15 cellular contexts compared by ENCODE assay signal in the genomic region with DNA sequence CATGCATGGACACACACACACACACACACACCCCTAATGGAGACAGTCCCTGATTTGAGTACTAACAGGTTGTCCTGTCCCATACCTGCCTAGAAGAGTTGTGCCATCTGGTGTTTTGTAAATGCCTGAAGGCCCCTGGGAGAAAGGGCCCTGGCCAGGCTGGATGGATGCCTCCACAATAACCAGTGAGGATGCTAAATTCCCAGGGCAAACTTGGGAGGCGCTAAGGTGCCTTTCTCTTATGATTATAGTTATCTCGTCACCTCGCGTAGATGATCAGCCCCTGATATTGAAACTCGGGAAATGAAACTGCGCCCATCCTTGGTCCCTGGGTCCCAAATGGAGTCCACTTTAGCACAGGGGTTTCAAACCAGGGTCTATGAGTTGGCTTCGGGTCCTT.
DNase-seq lines count a peak whose midpoint lies in the region; ATAC-seq, FAIRE-seq and TF ChIP-seq lines count a peak whose summit lies in the region.
"Had no signal": no experiment of that assay in that cellular context is flagged by ENCODE, and none has a peak within 500 bp of the region (broad histone marks: within the 10 kb centered on the region; RNA-seq: fewer than 3 reads in every experiment).

No MANE protein-coding gene starts in this region.

- POLR2A ChIA-PET in IMR-90 (lab: Charles Lee; ENCODE audit: unreplicated experiment) = no interaction called here
- POLR2A ChIA-PET in H1 (lab: Charles Lee; ENCODE audit: partially characterized antibody) = no interaction called here

- dilution Hi-C loops in IMR-90 (cut with HindIII; ENCODE audit: low sequenced_read_pairs, unreplicated experiment) = no loop called here

- H2AK5ac ChIP-seq in IMR-90 (ENCODE audit: low read depth, low read length) (peak overlapping the region; percentile 11; the same call in 1 of the 2 replicates), H1 (ENCODE audit: low read depth, low read length) (no peak overlapping the region)

- H3K4ac ChIP-seq in IMR-90 (ENCODE audit: low read depth, low read length) (peak overlapping the region; percentile 36), H1 (replicated peaks; ENCODE audit: insufficient read length, low read depth, low read length) (no peak overlapping the region)

- 95% methylated on average over 7 of the region's 7 CpGs; no CpG with 5 or more reads in 1 of the 2 experiments for WGBS in IMR-90 (ENCODE audit: extremely low coverage in 2 of 2, insufficient read length in 1 of 2), 2 experiments
- WGBS in H1 (ENCODE audit: extremely low coverage in 1 of 2, insufficient coverage in 1 of 2, insufficient read length in 1 of 2, insufficient replicate concordance in 2 of 2, low coverage in 1 of 2, low lambda C conversion rate in 2 of 2, missing lambda C conversion rate in 1 of 2), 2 experiments = 93% methylated on average over 7 of the region's 7 CpGs; no CpG with 5 or more reads in 1 of the 2 experiments

- H4K20me1 ChIP-seq in IMR-90 (ENCODE audit: insufficient read depth, low read length) (no peaks in the 10 kb centered on the region), H1 (replicated peaks in 1 of 2; ENCODE audit: control insufficient read depth in 1 of 2, insufficient read depth in 2 of 2, low read length in 2 of 2) (no peaks in the 10 kb centered on the region), MM.1S (ENCODE audit: insufficient read depth, low read length) (no peaks in the 10 kb centered on the region)

- H2BK15ac ChIP-seq in IMR-90 (ENCODE audit: low read depth, low read length) = no peak overlapping the region
- H2BK15ac ChIP-seq in H1 (ENCODE audit: low read length) = no peak overlapping the region

- H4K8ac ChIP-seq in IMR-90 (ENCODE audit: low read depth in 2 of 2, low read length in 2 of 2) (no peak overlapping the region), H1 (ENCODE audit: extremely low read depth, insufficient read depth, low read length) (no peak overlapping the region)

- H3K14ac ChIP-seq in IMR-90 (replicated peaks; ENCODE audit: low read depth, low read length) (0 out of 2 replicates have a peak overlapping the region, but pooled peaks have one; percentile 92), H1 (ENCODE audit: insufficient read length) (no peak overlapping the region)

- TF ChIP-seq CTCF in GM13976 (IDR thresholded peaks at IDR 0.05; ENCODE audit: borderline replicate concordance, control extremely low read depth, extremely low read depth, insufficient read depth, missing control alignments) = no peak
- TF ChIP-seq CTCF in IMR-90 (conservative IDR thresholded peaks at IDR 0.05; ENCODE audit: low read depth, low read length) = no peak
- no peak for TF ChIP-seq CTCF in H1 (IDR thresholded peaks at IDR 0.05; ENCODE audit: control extremely low read depth in 1 of 3, insufficient read depth in 1 of 3, low read depth in 1 of 3, low read length in 3 of 3)
- no peak for TF ChIP-seq CTCF in upper lobe of right lung (IDR thresholded peaks at IDR 0.05)
- no peak for TF ChIP-seq CTCF in MM.1S (IDR thresholded peaks at IDR 0.05; ENCODE audit: low read length)

- ATAC-seq in IMR-90 (ENCODE audit: low read depth) (no peak), upper lobe of right lung (no peak), HG03457 (IDR thresholded peaks at IDR 0.05; ENCODE audit: unreplicated experiment) (no peak), HG03354 (IDR thresholded peaks at IDR 0.05; ENCODE audit: poor library complexity, severe bottlenecking, unreplicated experiment) (no peak)
- ATAC-seq: A549; CD8-positive, alpha-beta T cell had no signal

- no peak overlapping the region for H3K4me3 ChIP-seq in IMR-90 (ENCODE audit: insufficient read depth, low read depth, low read length)
- no peak overlapping the region for H3K4me3 ChIP-seq in H1 (ENCODE audit: extremely low read depth in 1 of 4, insufficient read depth in 2 of 4, low read depth in 3 of 4, low read length in 4 of 4)
- H3K4me3 ChIP-seq in upper lobe of right lung = no peak overlapping the region
- no peak overlapping the region for H3K4me3 ChIP-seq in MM.1S (ENCODE audit: low read length)
- H3K4me3 ChIP-seq: A549 had no signal

- H3K23ac ChIP-seq in IMR-90 (ENCODE audit: low read depth, low read length) (no peak overlapping the region), H1 (ENCODE audit: insufficient read length) (no peak overlapping the region)

- H3K18ac ChIP-seq in IMR-90 (ENCODE audit: low read depth, low read length) = no peak overlapping the region
- H3K18ac ChIP-seq in H1 (ENCODE audit: extremely low read depth, low read length) = 0 out of 2 replicates have a peak overlapping the region, but pooled peaks have one; percentile 32

- H4K91ac ChIP-seq in IMR-90 (ENCODE audit: insufficient read depth, low read depth, low read length) = peak overlapping the region; percentile 0; the same call in 1 of the 2 replicates
- no peak overlapping the region for H4K91ac ChIP-seq in H1 (replicated peaks; ENCODE audit: insufficient read length, low read length)

- 0 out of 2 replicates have a peak overlapping the region, but pooled peaks have one; percentile 45 for H2BK12ac ChIP-seq in H1 (ENCODE audit: low read depth, low read length)

- H3K27me3 ChIP-seq in IMR-90 (ENCODE audit: control insufficient read depth, insufficient read depth, low read length) (no peaks in the 10 kb centered on the region), H1 (replicated peaks in 1 of 4; ENCODE audit: control insufficient read depth in 3 of 4, extremely low read depth in 1 of 4, insufficient read depth in 3 of 4, low read length in 3 of 4) (0 out of 7 replicates have a peak, but pooled peaks cover 0 to 2% (median 0%) of the 10 kb centered on the region in 4 experiments), upper lobe of right lung (no peaks in the 10 kb centered on the region), MM.1S (replicated peaks; ENCODE audit: insufficient read depth, low read length) (no peaks in the 10 kb centered on the region; the same call in none of the 2 replicates)

- H3K9me1 ChIP-seq in IMR-90 (ENCODE audit: insufficient read depth, low read length) = peaks cover 33% of the 10 kb centered on the region

- no peak for FAIRE-seq in H1 (lab: Jason Lieb, UNC)
- FAIRE-seq: D721Med, GM18507 had no signal

- H2AFZ ChIP-seq in IMR-90 (replicated peaks; ENCODE audit: low read length, poor library complexity) (no peak overlapping the region), H1 (ENCODE audit: low read length) (no peak overlapping the region), MM.1S (ENCODE audit: low read length) (no peak overlapping the region)

- no peak overlapping the region for H3K56ac ChIP-seq in IMR-90 (ENCODE audit: extremely low read depth, insufficient read depth, low read length)
- no peak overlapping the region for H3K56ac ChIP-seq in H1 (replicated peaks; ENCODE audit: insufficient read length, low read depth, low read length)

- H3K9me3 ChIP-seq in IMR-90 (ENCODE audit: control insufficient read depth, insufficient read depth, low read length) = no peaks in the 10 kb centered on the region
- no peaks in the 10 kb centered on the region for H3K9me3 ChIP-seq in H1 (ENCODE audit: insufficient read depth in 2 of 2, low read depth in 1 of 2, low read length in 1 of 2)
- no peaks in the 10 kb centered on the region for H3K9me3 ChIP-seq in upper lobe of right lung
- no peaks in the 10 kb centered on the region for H3K9me3 ChIP-seq in MM.1S (replicated peaks; ENCODE audit: insufficient read depth, low read length)
- H3K9me3 ChIP-seq: A549 had no signal

- no peaks in the 10 kb centered on the region for H3F3A ChIP-seq in MM.1S (ENCODE audit: insufficient read depth, low read length)

- no peak overlapping the region for H2BK5ac ChIP-seq in IMR-90 (ENCODE audit: low read depth, low read length, poor library complexity, severe bottlenecking)
- no peak overlapping the region for H2BK5ac ChIP-seq in H1 (ENCODE audit: low read depth, low read length)

- no peak overlapping the region for H3K9ac ChIP-seq in IMR-90 (ENCODE audit: low read depth, low read length)
- H3K9ac ChIP-seq in H1 (replicated peaks in 1 of 4; ENCODE audit: extremely low read depth in 1 of 4, low read depth in 3 of 4, low read length in 3 of 4) = no peak overlapping the region
- H3K9ac ChIP-seq in MM.1S (ENCODE audit: low read length) = no peak overlapping the region

- H3K36me3 ChIP-seq in IMR-90 (ENCODE audit: control insufficient read depth, insufficient read depth, low read length) (no peaks in the 10 kb centered on the region), H1 (ENCODE audit: control insufficient read depth in 2 of 4, insufficient read depth in 4 of 4, low read length in 3 of 4) (no peaks in the 10 kb centered on the region), upper lobe of right lung (no peaks in the 10 kb centered on the region), MM.1S (replicated peaks; ENCODE audit: insufficient read depth, low read length) (no peaks in the 10 kb centered on the region)

- H3K4me2 ChIP-seq in IMR-90 (ENCODE audit: low read depth, low read length) = no peak overlapping the region
- no peak overlapping the region for H3K4me2 ChIP-seq in H1 (ENCODE audit: insufficient read depth in 1 of 2, low read depth in 2 of 2, low read length in 2 of 2)
- no peak overlapping the region for H3K4me2 ChIP-seq in MM.1S (ENCODE audit: low read depth, low read length)
- H3K4me2 ChIP-seq: A549 had no signal

- no peaks in the 10 kb centered on the region for H3K9me2 ChIP-seq in MM.1S (replicated peaks; ENCODE audit: insufficient read depth, low read length)

- H3K79me2 ChIP-seq in H1 (ENCODE audit: control insufficient read depth in 1 of 2, insufficient read depth in 2 of 2, low read length in 2 of 2) = no peaks in the 10 kb centered on the region
- no peaks in the 10 kb centered on the region for H3K79me2 ChIP-seq in MM.1S (ENCODE audit: low read length)

- intact Hi-C loops in IMR-90 (cut with micrococcal nuclease) (no loop called here), upper lobe of right lung (cut with DNase I) (no loop called here)

- H3K27ac ChIP-seq in IMR-90 (ENCODE audit: insufficient read depth, low read length) (no peak overlapping the region), H1 (ENCODE audit: low read depth, low read length) (no peak overlapping the region), upper lobe of right lung (no peak overlapping the region), MM.1S (ENCODE audit: low read length) (no peak overlapping the region)
- H3K27ac ChIP-seq: A549 had no signal

- H2BK120ac ChIP-seq in IMR-90 (ENCODE audit: low read depth, low read length) (peak overlapping the region; percentile 97; the same call in 1 of the 2 replicates), H1 (replicated peaks; ENCODE audit: low read depth, low read length) (no peak overlapping the region)

- in situ Hi-C loops in GM13976 (cut with MboI; ENCODE audit: low sequenced_read_pairs, unreplicated experiment) (no loop called here), IMR-90 (cut with MboI; ENCODE audit: low sequenced_read_pairs) (no loop called here)

- no peak for TF ChIP-seq EP300 in H1 (IDR thresholded peaks at IDR 0.05; ENCODE audit: borderline replicate concordance in 1 of 2, low read depth in 2 of 2, low read length in 2 of 2)

- TF ChIP-seq RAD21 in IMR-90 (IDR thresholded peaks at IDR 0.05; ENCODE audit: low read length) (no peak), H1 (IDR thresholded peaks at IDR 0.05 in 1 of 2, conservative IDR thresholded peaks at IDR 0.05 in 1 of 2; ENCODE audit: low read depth in 2 of 2, low read length in 2 of 2) (no peak)

- peak; percentile 2 for DNase-seq in GM13976 (ENCODE audit: low spot score)
- DNase-seq in IMR-90 = no peak
- DNase-seq in H1 (ENCODE audit: low read depth in 1 of 2, low spot score in 2 of 2) = no peak
- peak; percentile 26 for DNase-seq in upper lobe of right lung
- no peak for DNase-seq in MM.1S
- DNase-seq: CD8-positive, alpha-beta T cell; COR-L47; DMS153; GF-D8; H7 had no signal

- H4K5ac ChIP-seq in IMR-90 (ENCODE audit: low read depth, low read length) (no peak overlapping the region), H1 (ENCODE audit: insufficient read length, low read depth, low read length) (no peak overlapping the region)

- BruUV-seq in IMR-90 (replicated peaks; lab: Mats Ljungman, UMichigan) = no TSS peak

- H3K79me1 ChIP-seq in IMR-90 (ENCODE audit: low read depth in 1 of 2, low read length in 2 of 2) (no peaks in the 10 kb centered on the region), H1 (ENCODE audit: low read depth, low read length) (no peaks in the 10 kb centered on the region)

- H2BK20ac ChIP-seq in IMR-90 (ENCODE audit: low read depth, low read length) (0 out of 2 replicates have a peak overlapping the region, but pooled peaks have one; percentile 25), H1 (ENCODE audit: low read length) (peak overlapping the region; percentile 86; the same call in 1 of the 2 replicates)

- H3K4me1 ChIP-seq in IMR-90 (ENCODE audit: control insufficient read depth, insufficient read depth, low read length) = peaks cover 16% of the 10 kb centered on the region
- peaks cover 6 to 10% (median 8%) of the 10 kb centered on the region in 4 experiments for H3K4me1 ChIP-seq in H1 (replicated peaks in 1 of 4; ENCODE audit: control insufficient read depth in 3 of 4, insufficient read depth in 4 of 4, low read length in 3 of 4)
- peaks cover 11% of the 10 kb centered on the region for H3K4me1 ChIP-seq in upper lobe of right lung
- H3K4me1 ChIP-seq in MM.1S (ENCODE audit: low read length) = no peaks in the 10 kb centered on the region

- H2AK9ac ChIP-seq in IMR-90 (replicated peaks; ENCODE audit: low read depth, low read length, poor library complexity) = peak overlapping the region; percentile 7

- TF ChIP-seq POLR2A in IMR-90 (IDR thresholded peaks at IDR 0.05; ENCODE audit: low read depth, low read length) (no peak), H1 (IDR thresholded peaks at IDR 0.05; ENCODE audit: control extremely low read depth in 1 of 2, low read depth in 2 of 2, low read length in 2 of 2) (no peak)

- CTCF ChIA-PET in IMR-90 (lab: Yijun Ruan, JAX) (interaction anchor here (1.7 kb wide), 1 partner anchor 18 kb away, joined by 6 read pairs; no protein-coding TSS in a partner anchor), H1 (lab: Charles Lee; ENCODE audit: partially characterized antibody) (no interaction called here)

- H3K23me2 ChIP-seq in H1 (ENCODE audit: low read depth, low read length) = no peaks in the 10 kb centered on the region

Comparison
In these comparisons a context has a peak if more than half of its experiments do, and no peak if none do; other contexts are left out.
1. DNase-seq: peak in GM13976 (single experiment) and upper lobe of right lung (single experiment); none in IMR-90 (single experiment), H1 (0 of 2) and MM.1S (single experiment).